ENCODE assay signal across 20 cellular contexts in genomic region chr1:52435211-52435610, GRCh38. TPM values are rescaled to one million over a fixed set of nuclear protein-coding genes. Genes with fewer than 3 reads are reported as not detected.
DNase-seq lines count a peak whose midpoint lies in the region; FAIRE-seq and TF ChIP-seq lines count a peak whose summit lies in the region.
"Had no signal": no experiment of that assay in that cellular context is flagged by ENCODE, and none has a peak within 500 bp of the region (broad histone marks: within the 10 kb centered on the region; RNA-seq: fewer than 3 reads in every experiment).

No MANE protein-coding gene starts in this region.

- 100% methylated on average over 1 of the region's 1 CpG; no CpG with 5 or more reads in 1 of the 2 experiments for WGBS in endodermal cell (ENCODE audit: insufficient coverage in 1 of 2, insufficient read length in 1 of 2), 2 experiments

- DNase-seq in NCI-H82 (lab: John Stamatoyannopoulos, UW) (peak; percentile 26), NCI-H82 treated with DMSO at 0.1 percent for 48 hours (lab: John Stamatoyannopoulos, UW; ENCODE audit: unreplicated experiment) (no peak), GM12892 (ENCODE audit: insufficient read length) (no peak), endodermal cell (no peak), frontal cortex (ENCODE audit: low spot score in 2 of 2) (no peak), GOT3 (lab: John Stamatoyannopoulos, UW) (no peak)
- no peak for DNase-seq in stimulated activated naive CD4-positive, alpha-beta T cell treated with Interleukin-2 at 50 U/mL for 16 hours (lab: John Stamatoyannopoulos, UW)
- DNase-seq: AML-193; Caco-2; CD4-positive, alpha-beta T cell had no signal

- no peak for TF ChIP-seq CTCF in endodermal cell (conservative IDR thresholded peaks at IDR 0.05)

- H3K4me1 Mint-ChIP-seq in endodermal cell, result peaks cover 6% of the 10 kb centered on the region

- no peak overlapping the region for H3K4me3 Mint-ChIP-seq in endodermal cell
- H3K4me3 Mint-ChIP-seq: CD4-positive, alpha-beta T cell had no signal

- H3K9ac ChIP-seq in HUES6 (ENCODE audit: low read length), result no peak overlapping the region
- H3K9ac ChIP-seq in endodermal cell (ENCODE audit: extremely low read depth, low read length, poor library complexity, severe bottlenecking), result no peak overlapping the region

- FAIRE-seq in GM12892 (lab: Jason Lieb, UNC) (peak; percentile 9), frontal cortex (lab: Jason Lieb, UNC) (no peak)
- FAIRE-seq: A549, D721Med, G401.6, GM12891, GM18507, H1 had no signal

- H3K27me3 Mint-ChIP-seq in endodermal cell (ENCODE audit: insufficient read depth), result no peaks in the 10 kb centered on the region
- H3K27me3 Mint-ChIP-seq: CD4-positive, alpha-beta T cell had no signal

- peaks cover 51% of the 10 kb centered on the region for H3K36me3 ChIP-seq in HUES6 (ENCODE audit: control insufficient read depth, insufficient read depth, low read length)
- H3K36me3 ChIP-seq in endodermal cell (ENCODE audit: control insufficient read depth, insufficient read depth, low read length), result peaks cover 98% of the 10 kb centered on the region

- H3K27ac ChIP-seq in HUES6 (ENCODE audit: low read depth, low read length) (0 out of 2 replicates have a peak overlapping the region, but pooled peaks have one; percentile 18), endodermal cell (ENCODE audit: low read depth, low read length) (no peak overlapping the region)
- H3K27ac ChIP-seq: 22Rv1, A549, C4-2B had no signal

- H3K9me3 ChIP-seq in HUES6 (ENCODE audit: control insufficient read depth, insufficient read depth, low read depth, low read length), result no peaks in the 10 kb centered on the region
- no peaks in the 10 kb centered on the region for H3K9me3 ChIP-seq in endodermal cell (ENCODE audit: control insufficient read depth, low read length)
- H3K9me3 ChIP-seq: A549, Caco-2, HAP-1 had no signal

- H3K4me1 ChIP-seq in HUES6 (ENCODE audit: control insufficient read depth, insufficient read depth, low read length) (peaks cover 14% of the 10 kb centered on the region), endodermal cell (ENCODE audit: control insufficient read depth, insufficient read depth, low read length) (no peaks in the 10 kb centered on the region)
- H3K4me1 ChIP-seq: A549, Caco-2, HAP-1 had no signal

- H3K4me3 ChIP-seq in HUES6 (ENCODE audit: low read depth, low read length) (no peak overlapping the region), endodermal cell (ENCODE audit: low read length) (no peak overlapping the region)
- H3K4me3 ChIP-seq: A549, HAP-1 had no signal

- H3K27ac Mint-ChIP-seq in endodermal cell, result peak overlapping the region; percentile 77
- H3K27ac Mint-ChIP-seq: CD4-positive, alpha-beta T cell had no signal

- H3K27me3 ChIP-seq in HUES6 (ENCODE audit: control insufficient read depth, insufficient read depth, low read length) (no peaks in the 10 kb centered on the region), endodermal cell (ENCODE audit: control insufficient read depth, insufficient read depth, low read length, poor library complexity, severe bottlenecking) (no peaks in the 10 kb centered on the region)

- H3K36me3 Mint-ChIP-seq in endodermal cell (ENCODE audit: low read depth), result peaks cover 74% of the 10 kb centered on the region

- H3K9me3 Mint-ChIP-seq in endodermal cell, result no peaks in the 10 kb centered on the region
- H3K9me3 Mint-ChIP-seq: CD4-positive, alpha-beta T cell had no signal

- no peak for TF ChIP-seq POLR2A in GM12892 (IDR thresholded peaks at IDR 0.05; ENCODE audit: low read depth, low read length)

RNA-seq across cellular contexts. Expression of gene PRPF38A, which starts 30.8 kb away (rescaled TPM):
- 46.0 TPM for polyA plus RNA-seq in GM12892 (2012; ENCODE audit: missing spikeins)
- 10 to 100 TPM; 72.7 to 74.3 TPM for total RNA-seq in endodermal cell
- polyA plus RNA-seq in endodermal cell (2013, experiment 1 of 2), result 47.3 TPM
- 42.2 TPM for polyA plus RNA-seq in endodermal cell (2013, experiment 2 of 2)
- total RNA-seq in frontal cortex, result 15.9 TPM

RNA-seq across cellular contexts. Expression of gene ORC1, which starts 31.0 kb away (rescaled TPM):
- polyA plus RNA-seq in GM12892 (2012; ENCODE audit: missing spikeins), result 13.3 TPM
- total RNA-seq in endodermal cell (10 to 100 TPM; 23.0 to 25.5 TPM), frontal cortex (1.2 TPM)
- polyA plus RNA-seq in endodermal cell (2013, experiment 1 of 2), result 24.6 TPM
- 22.5 TPM for polyA plus RNA-seq in endodermal cell (2013, experiment 2 of 2)

Comparison
In these comparisons a context has a peak if more than half of its experiments do, and no peak if none do; other contexts are left out.
1. RNA of gene ORC1, which starts 31.0 kb away (total RNA-seq): 23.0 to 25.5 TPM in endodermal cell; 1.2 TPM in frontal cortex (single experiment); every median in the first group is over 10 times any median in the second.